Comparison of ENCODE assay signal across 27 cellular contexts in genomic region chr20:54658525-54658924, GRCh38.
"Had no signal": no experiment of that assay in that cellular context is flagged by ENCODE, and none has a peak within 500 bp of the region (broad histone marks: within the 10 kb centered on the region; RNA-seq: fewer than 3 reads in every experiment).

No MANE protein-coding gene starts in this region.

- H3K36me3 ChIP-seq: colonic mucosa, esophagus muscularis mucosa, esophagus squamous epithelium, gastrocnemius medialis, gastroesophageal sphincter, heart left ventricle, heart right ventricle had no signal

- H3K4me1 ChIP-seq: colonic mucosa, esophagus muscularis mucosa, esophagus squamous epithelium, foreskin keratinocyte, gastrocnemius medialis, gastroesophageal sphincter, heart right ventricle had no signal

- H3K4me3 ChIP-seq: colonic mucosa, coronary artery, dorsolateral prefrontal cortex, esophagus muscularis mucosa, esophagus squamous epithelium, gastrocnemius medialis, gastroesophageal sphincter, heart left ventricle, heart right ventricle had no signal

- H3K9me3 ChIP-seq: colonic mucosa, esophagus muscularis mucosa, esophagus squamous epithelium, gastrocnemius medialis, gastroesophageal sphincter, heart right ventricle had no signal

- H3K27ac ChIP-seq: colonic mucosa, coronary artery, dorsolateral prefrontal cortex, epithelial cell of prostate, esophagus muscularis mucosa, esophagus squamous epithelium, foreskin keratinocyte, gastrocnemius medialis, gastroesophageal sphincter, heart left ventricle, heart right ventricle had no signal

- FAIRE-seq: colon, endometrium, endothelial cell of umbilical vein, frontal cortex had no signal

- DNase-seq: colonic mucosa; cortex of kidney; dermis blood vessel endothelial cell; dorsolateral prefrontal cortex; effector CD4-positive, alpha-beta T cell; effector CD8-positive, alpha-beta T cell; effector memory CD4-positive, alpha-beta T cell; effector memory CD8-positive, alpha-beta T cell; endodermal cell; erythroblast; esophagus squamous epithelium; foreskin fibroblast; foreskin keratinocyte; foreskin melanocyte; gastrocnemius medialis; glutamatergic neuron; head of caudate nucleus; heart left ventricle; heart right ventricle had no signal

- H3K27me3 ChIP-seq: colonic mucosa, esophagus muscularis mucosa, foreskin keratinocyte, gastrocnemius medialis, gastroesophageal sphincter had no signal
